8 cellular contexts compared by ENCODE assay signal in genomic region chr16:20898938-20899502, GRCh38. TPM values are rescaled to one million over a fixed set of nuclear protein-coding genes. Genes with fewer than 3 reads are reported as not detected.
DNase-seq lines count a peak whose midpoint lies in the region; ATAC-seq and TF ChIP-seq lines count a peak whose summit lies in the region.

No MANE protein-coding gene starts in this region.

- H3K9me3 Mint-ChIP-seq in T-cell = no peaks in the 10 kb centered on the region

- H3K4me1 ChIP-seq in sigmoid colon = peaks cover 0 to 70% (median 57%) of the 10 kb centered on the region in 4 donors

- peak overlapping the region; percentile 87 to 96 (median 90) for H3K4me3 Mint-ChIP-seq in T-cell

- TF ChIP-seq EP300 in sigmoid colon (IDR thresholded peaks at IDR 0.05) = no peak

- H3K4me3 ChIP-seq in GM06990 (replicated peaks; ENCODE audit: low read depth, low read length) = peak overlapping the region; percentile 91
- H3K4me3 ChIP-seq in fibroblast of pulmonary artery (replicated peaks; ENCODE audit: low read depth, low read length) = peak overlapping the region; percentile 82
- peak overlapping the region; percentile 75 to 91 (median 80) for H3K4me3 ChIP-seq in sigmoid colon

- H3K27ac Mint-ChIP-seq in T-cell = peak overlapping the region; percentile 90 to 92

- intact Hi-C loops in sigmoid colon (cut with DNase I) = no loop called here

- CTCF ChIA-PET in T-cell (lab: Charles Lee) = interaction anchor here (0.8 to 2.7 kb wide), 3 partner anchors 18 to 49 kb away, joined by 3 to 17 read pairs (median 3); no protein-coding TSS in a partner anchor

- H3K4me1 Mint-ChIP-seq in T-cell = peaks cover 56 to 63% (median 60%) of the 10 kb centered on the region in 3 donors

- peak overlapping the region; percentile 96 to 99 (median 98) for H3K27ac ChIP-seq in sigmoid colon

- WGBS in sigmoid colon, 2 donors = 40 to 51% methylated on average over 8 of the region's 8 CpGs

- H3K27me3 Mint-ChIP-seq in T-cell = no peaks in the 10 kb centered on the region

- TF ChIP-seq POLR2A in sigmoid colon (IDR thresholded peaks at IDR 0.05) = no peak

- no peak for ATAC-seq in T-cell (replicated peaks in 1 of 4)

- H3K27me3 ChIP-seq in GM06990 (replicated peaks; ENCODE audit: control insufficient read depth, insufficient read depth, low read length) = no peaks in the 10 kb centered on the region
- H3K27me3 ChIP-seq in sigmoid colon = no peaks in the 10 kb centered on the region

- POLR2A ChIA-PET in T-cell (lab: Charles Lee) = no interaction called here

- peaks cover 4% of the 10 kb centered on the region; the same call in 1 of the 2 replicates for H3K36me3 ChIP-seq in GM06990 (ENCODE audit: control insufficient read depth, insufficient read depth, low read length)
- peaks cover 0 to 17% (median 0%) of the 10 kb centered on the region in 4 donors for H3K36me3 ChIP-seq in sigmoid colon

- H3K36me3 Mint-ChIP-seq in T-cell = peaks cover 7% of the 10 kb centered on the region

- no peaks in the 10 kb centered on the region for H3K9me3 ChIP-seq in sigmoid colon

- DNase-seq in GM06990 (ENCODE audit: extremely low read depth, insufficient read length) = no peak
- no peak for DNase-seq in T-cell
- DNase-seq in fibroblast of pulmonary artery (ENCODE audit: low read depth) = peak; percentile 80
- no peak for DNase-seq in sigmoid colon
- no peak for DNase-seq in NCI-H510A treated with DMSO at 0.1 percent for 48 hours (lab: John Stamatoyannopoulos, UW)
- no peak for DNase-seq in activated CD4-positive, alpha-beta T cell treated with anti-CD3 and anti-CD28 coated beads, Interleukin-2, amount 50 U/mL, for 48 hours
- DNase-seq in activated effector memory CD4-positive, alpha-beta T cell treated with Interleukin-2 at 50 U/mL for 16 hours = no peak
- DNase-seq in NCI-H2081 (lab: John Stamatoyannopoulos, UW) = no peak

- no peak for TF ChIP-seq CTCF in GM06990 (IDR thresholded peaks at IDR 0.05; ENCODE audit: insufficient read depth, low read length, poor library complexity, severe bottlenecking)
- no peak for TF ChIP-seq CTCF in fibroblast of pulmonary artery (IDR thresholded peaks at IDR 0.05; ENCODE audit: low read length, missing control alignments)
- TF ChIP-seq CTCF in sigmoid colon (IDR thresholded peaks at IDR 0.05) = no peak

RNA-seq across cellular contexts. Expression of gene DCUN1D3, which starts 1.1 kb away (rescaled TPM):
- 1 to 10 TPM; 3.3 to 7.5 (median 5.7) TPM for total RNA-seq in T-cell
- 10 to 100 TPM; 10.8 to 21.6 (median 16.2) TPM for total RNA-seq in sigmoid colon
- 1 to 10 TPM; 3.0 to 5.0 (median 3.9) TPM for polyA plus RNA-seq in sigmoid colon

RNA-seq across cellular contexts. Expression of gene LYRM1, which starts 1.6 kb away (rescaled TPM):
- 10 to 100 TPM; 16.2 to 23.6 (median 19.6) TPM for total RNA-seq in T-cell
- total RNA-seq in sigmoid colon = 10 to 100 TPM; 38.5 to 85.6 (median 53.4) TPM
- 10 to 100 TPM; 31.2 to 43.7 (median 34.8) TPM for polyA plus RNA-seq in sigmoid colon
